In genomic region chr10:132907901-132908620, GRCh38 we compare ENCODE assay signal across 22 cellular contexts. TPM values are rescaled to one million over a fixed set of nuclear protein-coding genes. Genes with fewer than 3 reads are reported as not detected.
"Had no signal": no experiment of that assay in that cellular context is flagged by ENCODE, and none has a peak within 500 bp of the region (broad histone marks: within the 10 kb centered on the region; RNA-seq: fewer than 3 reads in every experiment).

No MANE protein-coding gene starts in this region.

- DNase-seq: activated B cell treated with CpG ODN at 0.5 μM for 24 hours; activated CD4-positive, alpha-beta memory T cell treated with anti-CD3 and anti-CD28 coated beads, Interleukin-2, amount 10 ng/mL, durations not matched to agents 7 days and 5 days; activated CD4-positive, alpha-beta T cell treated with anti-CD3 and anti-CD28 coated beads for 48 hours; activated naive CD4-positive, alpha-beta T cell treated with Interleukin-2 at 50 U/mL for 16 hours; activated T-cell treated with anti-CD3 and anti-CD28 coated beads, Interleukin-2, amount 50 U/mL, for 24 hours; cerebellar nuclear complex; effector CD4-positive, alpha-beta T cell; gastrocnemius medialis; nucleus accumbens; stimulated activated CD4-positive, alpha-beta T cell treated with anti-CD3 and anti-CD28 coated beads, Interleukin-4, amount 100 ng/mL, for 4 hours; SW 1271; testis had no signal

- H3K9me3 ChIP-seq: gastrocnemius medialis, testis had no signal

- H3K36me3 Mint-ChIP-seq: stimulated activated memory B cell treated with anti-CD40 and anti-IgM and Interleukin-4, amounts not matched to agents 10 μg/mL and 1 μg/mL and 100 μg/mL, for 72 hours; type B pancreatic cell had no signal

- H3K4me3 Mint-ChIP-seq: activated B cell treated with CpG ODN at 0.5 μM for 24 hours; activated CD4-positive, alpha-beta memory T cell treated with anti-CD3 and anti-CD28 coated beads, Interleukin-2, amount 10 ng/mL, durations not matched to agents 7 days and 5 days; activated T-cell treated with anti-CD3 and anti-CD28 coated beads, Interleukin-2, amount 50 U/mL, for 24 hours; nephron; stimulated activated memory B cell treated with anti-CD40 and anti-IgM and Interleukin-4, amounts not matched to agents 10 μg/mL and 1 μg/mL and 100 μg/mL, for 72 hours; type B pancreatic cell had no signal

- H3K27me3 ChIP-seq: ascending aorta, testis had no signal

- H3K27ac Mint-ChIP-seq: activated B cell treated with CpG ODN at 0.5 μM for 24 hours; activated CD4-positive, alpha-beta memory T cell treated with anti-CD3 and anti-CD28 coated beads, Interleukin-2, amount 10 ng/mL, durations not matched to agents 7 days and 5 days; activated T-cell treated with anti-CD3 and anti-CD28 coated beads, Interleukin-2, amount 50 U/mL, for 24 hours; activated T-helper 2 cell treated with anti-CD3 and anti-CD28 coated beads, Interferon-gamma antibody, Interleukin-2, Interleukin-4, amounts not matched to agents 10 μg/mL and 5 μg/mL and 100 μg/mL, durations not matched to agents 14 hours and 24 hours and 36 hours; nephron; progenitor cell of endocrine pancreas; stimulated activated memory B cell treated with anti-CD40 and anti-IgM and Interleukin-4, amounts not matched to agents 10 μg/mL and 1 μg/mL and 100 μg/mL, for 72 hours; type B pancreatic cell had no signal

- H3K27ac ChIP-seq: ascending aorta, gastrocnemius medialis, heart left ventricle, testis had no signal

- H3K4me3 ChIP-seq: ascending aorta, gastrocnemius medialis, heart left ventricle, lung, smooth muscle cell, testis had no signal

- H3K4me1 ChIP-seq: ascending aorta, gastrocnemius medialis, heart left ventricle, testis had no signal

- H3K36me3 ChIP-seq: ascending aorta, gastrocnemius medialis, heart left ventricle had no signal

- H3K9me3 Mint-ChIP-seq: activated B cell treated with CpG ODN at 0.5 μM for 24 hours; activated CD4-positive, alpha-beta memory T cell treated with anti-CD3 and anti-CD28 coated beads, Interleukin-2, amount 10 ng/mL, durations not matched to agents 7 days and 5 days; activated T-cell treated with anti-CD3 and anti-CD28 coated beads, Interleukin-2, amount 50 U/mL, for 24 hours; activated T-helper 2 cell treated with anti-CD3 and anti-CD28 coated beads, Interferon-gamma antibody, Interleukin-2, Interleukin-4, amounts not matched to agents 10 μg/mL and 5 μg/mL and 100 μg/mL, durations not matched to agents 14 hours and 24 hours and 36 hours; type B pancreatic cell had no signal

- ATAC-seq: esophagus mucosa; gastrocnemius medialis; heart left ventricle; stimulated activated memory B cell treated with anti-CD40 and anti-IgM and Interleukin-4, amounts not matched to agents 10 μg/mL and 1 μg/mL and 100 μg/mL, for 72 hours had no signal

RNA-seq across cellular contexts. Expression of gene CFAP46, which starts 34.3 kb away (rescaled TPM):
- total RNA-seq: activated CD4-positive, alpha-beta memory T cell treated with anti-CD3 and anti-CD28 coated beads, Interleukin-2, amount 10 ng/mL, durations not matched to agents 7 days and 5 days; activated T-helper 2 cell treated with anti-CD3 and anti-CD28 coated beads, Interferon-gamma antibody, Interleukin-2, Interleukin-4, amounts not matched to agents 10 μg/mL and 5 μg/mL and 100 μg/mL, durations not matched to agents 14 hours and 24 hours and 36 hours; ascending aorta had no signal
